In the genomic region with DNA sequence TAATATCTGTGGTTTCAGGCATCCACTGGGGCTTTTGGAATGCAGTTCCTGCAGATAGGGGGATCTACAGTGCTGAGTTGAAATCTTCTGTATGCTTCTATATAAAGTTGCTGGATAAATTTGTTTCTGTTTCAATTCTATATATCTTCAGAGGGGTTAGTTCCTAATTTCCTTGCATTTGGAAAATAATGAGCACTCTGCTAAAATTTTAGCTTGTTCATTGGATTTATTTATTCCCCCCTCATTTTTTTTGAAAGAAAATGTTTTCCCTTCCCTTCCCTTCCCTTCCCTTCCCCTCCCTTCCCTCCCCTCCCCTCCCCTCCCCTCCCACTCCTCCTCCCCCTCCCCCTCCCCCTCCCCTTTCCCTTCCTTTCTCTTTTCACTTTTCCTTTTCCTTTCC, we compare ENCODE assay signal across 8 cellular contexts.
"Had no signal": no experiment of that assay in that cellular context is flagged by ENCODE, and none has a peak within 500 bp of the region (broad histone marks: within the 10 kb centered on the region; RNA-seq: fewer than 3 reads in every experiment).

No MANE protein-coding gene starts in this region.

- DNase-seq: GDM1, GF-D8 had no signal

- ATAC-seq: GM12878 had no signal

- FAIRE-seq: G401.6, GM12878, GM12891, GM12892, GM18507, GM19239 had no signal

- H3K4me3 ChIP-seq: GM12878 had no signal
